ENCODE assay signal across 22 cellular contexts in genomic region chr21:31482460-31482859, GRCh38.
DNase-seq lines count a peak whose midpoint lies in the region; ATAC-seq, FAIRE-seq and TF ChIP-seq lines count a peak whose summit lies in the region.
"Had no signal": no experiment of that assay in that cellular context is flagged by ENCODE, and none has a peak within 500 bp of the region (broad histone marks: within the 10 kb centered on the region; RNA-seq: fewer than 3 reads in every experiment).

No MANE protein-coding gene starts in this region.

- DNase-seq in NCI-H748 (lab: John Stamatoyannopoulos, UW; ENCODE audit: unreplicated experiment) = peak; percentile 19
- DNase-seq in NCI-H748 treated with DMSO at 0.1 percent for 48 hours (lab: John Stamatoyannopoulos, UW) = no peak
- no peak for DNase-seq in K562 (ENCODE audit: extremely low read depth in 1 of 4, low spot score in 3 of 4)
- peak; percentile 35 for DNase-seq in mesenteric fat pad (ENCODE audit: low spot score)
- DNase-seq in NCI-H2081 treated with DMSO at 0.1 percent for 48 hours (lab: John Stamatoyannopoulos, UW) = no peak
- DNase-seq in HPDE6-E6E7 (ENCODE audit: extremely low spot score) = no peak
- DNase-seq in NCI-H1105 treated with DMSO at 0.1 percent for 48 hours (lab: John Stamatoyannopoulos, UW) = no peak
- DNase-seq: CD4-positive, CD25-positive, alpha-beta regulatory T cell; GOT3; IMR-90; MV-4-11; NCI-H1694 treated with DMSO at 0.1 percent for 48 hours; NCI-H446 treated with DMSO at 0.1 percent for 48 hours; NCI-H526 treated with DMSO at 0.1 percent for 48 hours; PC-9; SHP77 treated with DMSO at 0.1 percent for 48 hours; SW 1271 had no signal

- no peak for ATAC-seq in K562
- ATAC-seq: A549, HCT116 had no signal

- no peaks in the 10 kb centered on the region for H3K36me3 ChIP-seq in K562 (ENCODE audit: control insufficient read depth, insufficient read depth, low read length)

- no peak overlapping the region for H3K4me3 ChIP-seq in K562
- H3K4me3 ChIP-seq: A549, PC-9, SK-N-MC had no signal

- CTCF ChIA-PET in K562 (lab: Yijun Ruan, JAX; ENCODE audit: low intra/inter-chr PET ratio) = no interaction called here

- BruUV-seq in K562 (replicated peaks; lab: Mats Ljungman, UMichigan) = no TSS peak

- no peaks in the 10 kb centered on the region for H4K20me1 ChIP-seq in K562 (replicated peaks; ENCODE audit: control insufficient read depth, insufficient read depth, low read length)

- H3K9me1 ChIP-seq in K562 (ENCODE audit: control insufficient read depth, insufficient read depth, low read length) = no peaks in the 10 kb centered on the region

- peaks cover 0 to 9% of the 10 kb centered on the region in 2 experiments; a peak in 2 of 5 replicates for H3K27me3 ChIP-seq in K562 (ENCODE audit: control insufficient read depth in 2 of 2, insufficient read depth in 2 of 2, low read length in 2 of 2)

- H2AFZ ChIP-seq in K562 (ENCODE audit: low read depth, low read length) = no peak overlapping the region
- H2AFZ ChIP-seq: PC-9 had no signal

- intact Hi-C loops in K562 (cut with micrococcal nuclease) = no loop called here

- H3K9ac ChIP-seq in K562 (ENCODE audit: insufficient read depth in 1 of 2, low read depth in 2 of 2, low read length in 2 of 2) = no peak overlapping the region

- POLR2A ChIA-PET in K562 (lab: Yijun Ruan, JAX) = no interaction called here

- peaks cover 2% of the 10 kb centered on the region; the same call in 1 of the 2 replicates for H3K9me3 ChIP-seq in K562 (replicated peaks; ENCODE audit: control insufficient read depth, insufficient read depth, low read depth, low read length)
- H3K9me3 ChIP-seq: A549 had no signal

- TF ChIP-seq POLR2A in K562 (conservative IDR thresholded peaks at IDR 0.05) = no peak

- H3K4me2 ChIP-seq in K562 (ENCODE audit: insufficient read depth, low read length) = no peak overlapping the region
- H3K4me2 ChIP-seq: A549, PC-9 had no signal

- no peaks in the 10 kb centered on the region for H3K4me1 ChIP-seq in K562 (replicated peaks in 1 of 2; ENCODE audit: control insufficient read depth in 2 of 2, insufficient read depth in 2 of 2, low read length in 2 of 2)
- H3K4me1 ChIP-seq: A549 had no signal

- no peak for FAIRE-seq in K562 (lab: Jason Lieb, UNC)
- FAIRE-seq: A549, GM12891 had no signal

- TF ChIP-seq CTCF in K562 (IDR thresholded peaks at IDR 0.05 in 2 of 3, conservative IDR thresholded peaks at IDR 0.05 in 1 of 3; ENCODE audit: insufficient read depth in 2 of 3, low read depth in 1 of 3, low read length in 3 of 3) = no peak

- no peaks in the 10 kb centered on the region for H3K79me2 ChIP-seq in K562 (ENCODE audit: control insufficient read depth, insufficient read depth, low read length)

- no peak overlapping the region for H3K27ac ChIP-seq in K562 (ENCODE audit: extremely low read depth, low read depth, low read length)
- H3K27ac ChIP-seq: A549, PC-9, RWPE1, SK-N-MC had no signal

- 2% methylated on average over 4 of the region's 5 CpGs for WGBS in K562 (ENCODE audit: insufficient coverage, low coverage, missing lambda C conversion rate)

- TF ChIP-seq EP300 in K562 (IDR thresholded peaks at IDR 0.05; ENCODE audit: low read length) = no peak

- in situ Hi-C loops in K562 (cut with MboI) = no loop called here

- TF ChIP-seq RAD21 in K562 (CRISPR knock-in tag; conservative IDR thresholded peaks at IDR 0.05 in 1 of 2, IDR thresholded peaks at IDR 0.05 in 1 of 2) = no peak

TF ChIP-seq in K562, 482 proteins besides CTCF, POLR2A, EP300 and RAD21:
- TF ChIP-seq CEBPG (CRISPR knock-in tag; IDR thresholded peaks at IDR 0.05) = no peak
- 0 out of 4 replicates have a peak, but pooled peaks of 1 of the 2 experiments have one; percentile 18 for TF ChIP-seq CEBPG (tag; conservative IDR thresholded peaks at IDR 0.05 in 1 of 2, IDR thresholded peaks at IDR 0.05 in 1 of 2)
- TF ChIP-seq THAP7 (CRISPR knock-in tag; IDR thresholded peaks at IDR 0.05) = no peak
- TF ChIP-seq ATF3 (IDR thresholded peaks at IDR 0.05) = peak; percentile 32; the same call in 1 of the 2 replicates
- TF ChIP-seq ATF3 (CRISPR knock-in tag; conservative IDR thresholded peaks at IDR 0.05) = no peak
- no peak for TF ChIP-seq U2AF2 (optimal IDR thresholded peaks at IDR 0.05; ENCODE audit: low read depth, low read length)

Comparison
In these comparisons a context has a peak if more than half of its experiments do, and no peak if none do; other contexts are left out.
1. DNase-seq: peak in NCI-H748 (single experiment) and mesenteric fat pad (single experiment); none in NCI-H748 treated with DMSO at 0.1 percent for 48 hours (single experiment), K562 (0 of 4), NCI-H2081 treated with DMSO at 0.1 percent for 48 hours (single experiment), HPDE6-E6E7 (single experiment) and NCI-H1105 treated with DMSO at 0.1 percent for 48 hours (single experiment).